8 cellular contexts compared by ENCODE assay signal in the genomic region with DNA sequence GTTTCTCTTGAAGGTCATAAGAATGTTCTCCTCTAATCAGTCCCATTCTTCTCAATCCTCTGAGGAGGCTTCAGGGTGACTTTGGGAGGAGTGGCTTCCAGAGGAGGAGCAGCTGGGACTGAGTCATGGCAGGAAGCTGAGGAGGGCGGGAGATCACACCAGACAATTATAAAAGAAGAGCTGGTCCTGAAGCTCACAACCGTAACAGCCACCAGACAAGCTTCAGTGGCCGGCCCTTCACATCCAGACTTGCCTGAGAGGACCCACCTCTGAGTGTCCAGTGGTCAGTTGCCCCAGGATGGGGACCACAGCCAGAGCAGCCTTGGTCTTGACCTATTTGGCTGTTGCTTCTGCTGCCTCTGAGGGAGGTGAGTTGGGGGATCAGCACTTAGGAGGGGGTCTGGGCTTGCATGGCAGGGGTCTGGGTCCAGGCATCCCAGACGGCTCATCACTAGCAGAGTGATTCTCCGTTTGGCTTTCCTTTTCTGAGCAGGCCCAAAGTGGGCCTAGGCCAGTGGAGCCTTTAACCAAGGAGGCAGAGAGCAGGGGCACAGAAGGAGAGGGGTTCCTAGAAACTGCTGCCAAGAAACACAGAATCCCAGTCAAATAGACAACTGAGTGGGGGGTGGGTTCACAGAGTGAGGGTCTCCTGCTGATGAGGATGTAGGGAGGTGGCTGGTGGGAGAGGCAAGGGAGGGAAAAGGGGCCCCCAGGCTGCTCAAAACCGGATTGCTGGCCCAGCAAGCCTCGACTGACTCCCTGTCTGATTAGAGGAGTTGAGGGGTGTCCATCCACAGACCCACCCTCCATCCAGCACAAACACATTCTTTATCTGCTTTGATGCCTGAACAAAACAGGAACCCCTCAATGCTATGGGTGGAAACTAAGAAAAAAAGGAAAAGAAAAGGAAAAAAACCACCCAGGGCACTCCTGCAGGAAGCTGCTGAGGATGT. TPM values are rescaled to one million over a fixed set of nuclear protein-coding genes. Genes with fewer than 3 reads are reported as not detected.
A peak's percentile ranks its signal among the peaks of the same experiment; 100 is the strongest.
DNase-seq lines count a peak whose midpoint lies in the region; ATAC-seq and TF ChIP-seq lines count a peak whose summit lies in the region.

Gene ECM1 (plus strand): TSS at position 198 of the 953 bp plus-strand sequence. CDS start 101 bp downstream, at position 299.

- H3K79me1 ChIP-seq in H9 (ENCODE audit: insufficient read depth, low read depth, low read length, poor library complexity, severe bottlenecking), result no peaks in the 10 kb centered on the region

- no peak within 1 kb of the TSS for H4K91ac ChIP-seq in H9 (ENCODE audit: insufficient read length, low read depth, low read length)

- H3K4me3 Mint-ChIP-seq in H9, result no peak within 1 kb of the TSS; a peak in 1 of 5 replicates

- POLR2A ChIA-PET in SK-N-SH (lab: Yijun Ruan, JAX), result no interaction called here

- H3K36me3 Mint-ChIP-seq in H9 (ENCODE audit: insufficient read depth in 1 of 3, low read depth in 3 of 3), result peaks cover 23 to 51% (median 37%) of the 10 kb centered on the region in 3 experiments; a peak in 6 of 7 replicates

- no peak within 1 kb of the TSS for H2AK5ac ChIP-seq in H9 (ENCODE audit: insufficient read length, low read length)

- peak within 1 kb of the TSS; percentile 7 to 55; a peak in 3 of 4 replicates for H3K4me3 ChIP-seq in SK-N-SH (ENCODE audit: low read depth in 2 of 2, low read length in 1 of 2)
- peak within 1 kb of the TSS; percentile 34 for H3K4me3 ChIP-seq in fibroblast of mammary gland (ENCODE audit: control insufficient read depth, low read depth, low read length)

- no peak within 1 kb of the TSS for H3K23ac ChIP-seq in H9 (ENCODE audit: insufficient read length, low read depth, low read length)

- no peak for TF ChIP-seq EP300 in SK-N-SH (IDR thresholded peaks at IDR 0.05; ENCODE audit: borderline replicate concordance in 1 of 2, low read depth in 1 of 2, low read length in 1 of 2)

- no peaks in the 10 kb centered on the region for H3K9me3 Mint-ChIP-seq in H9

- H3K27me3 Mint-ChIP-seq in H9 (ENCODE audit: low read depth), result no peaks in the 10 kb centered on the region; the same call in 1 of the 2 replicates

- H3K9ac ChIP-seq in H9 (ENCODE audit: extremely low read depth, insufficient read length, low read length) (no peak within 1 kb of the TSS), SK-N-SH (peak within 1 kb of the TSS; percentile 73)

- no peaks in the 10 kb centered on the region for H3K23me2 ChIP-seq in H9 (ENCODE audit: insufficient read length, low read depth, low read length, poor library complexity, severe bottlenecking)

- H3K18ac ChIP-seq in H9 (ENCODE audit: insufficient read length, low read depth, low read length), result no peak within 1 kb of the TSS

- CTCF ChIA-PET in SK-N-SH (lab: Yijun Ruan, JAX), result interaction anchor here (1.0 to 6.0 kb wide), 2 partner anchors 24 to 53 kb away, joined by 3 to 29 read pairs; no protein-coding TSS in a partner anchor

- no peak within 1 kb of the TSS for H3T11ph ChIP-seq in H9 (ENCODE audit: low read length)

- H3K4me2 ChIP-seq in H9 (ENCODE audit: insufficient read depth, insufficient read length, low read length) (no peak within 1 kb of the TSS), SK-N-SH (peak within 1 kb of the TSS; percentile 90)

- DNase-seq in H9 (no peak), SK-N-SH (no peak), fibroblast of mammary gland (ENCODE audit: low read depth) (peak; percentile 79), posterior cingulate gyrus (peak in 7 of 10 donors; percentile 18 to 89 (median 57)), DMS153 (lab: John Stamatoyannopoulos, UW) (no peak)
- DNase-seq in activated CD8-positive, alpha-beta memory T cell treated with anti-CD3 and anti-CD28 coated beads for 24 hours, result no peak

- no peak within 1 kb of the TSS for H4K8ac ChIP-seq in H9 (replicated peaks; ENCODE audit: insufficient read length, low read depth, low read length)

- H2BK120ac ChIP-seq in H9 (ENCODE audit: low read depth, low read length, poor library complexity, severe bottlenecking), result no peak within 1 kb of the TSS

- TF ChIP-seq CTCF in H9 (conservative IDR thresholded peaks at IDR 0.05) (no peak), SK-N-SH (IDR thresholded peaks at IDR 0.05) (no peak), fibroblast of mammary gland (conservative IDR thresholded peaks at IDR 0.05; ENCODE audit: control insufficient read depth, insufficient read depth, low read depth, low read length) (no peak)

- no peak within 1 kb of the TSS for H2BK15ac ChIP-seq in H9 (ENCODE audit: low read depth, low read length)

- H3K27ac ChIP-seq in H9 (ENCODE audit: insufficient read length, low read depth, low read length), result no peak within 1 kb of the TSS
- peak within 1 kb of the TSS; percentile 63 to 75 for H3K27ac ChIP-seq in SK-N-SH (ENCODE audit: low read depth in 2 of 2, low read length in 1 of 2)

- no CpG with 5 or more reads among the region's 7 CpGs for WGBS in H9 (ENCODE audit: extremely low coverage, insufficient read length, low lambda C conversion rate)
- WGBS in SK-N-SH (ENCODE audit: low lambda C conversion rate), result 36% methylated on average over 7 of the region's 7 CpGs

- ATAC-seq in HG02852 (IDR thresholded peaks at IDR 0.05; ENCODE audit: unreplicated experiment) (no peak), HG03469 (IDR thresholded peaks at IDR 0.05; ENCODE audit: unreplicated experiment) (no peak)

- no peak within 1 kb of the TSS for H3K56ac ChIP-seq in H9 (ENCODE audit: insufficient read length, low read depth, low read length)

- H2BK5ac ChIP-seq in H9 (ENCODE audit: insufficient read length, low read length), result no peak within 1 kb of the TSS

- H3K79me2 ChIP-seq in H9 (ENCODE audit: insufficient read depth, low read length) (no peaks in the 10 kb centered on the region), SK-N-SH (ENCODE audit: insufficient read depth) (peaks cover 13% of the 10 kb centered on the region)

- H4K20me1 ChIP-seq in H9 (ENCODE audit: control insufficient read depth, insufficient read depth, insufficient read length) (no peaks in the 10 kb centered on the region), SK-N-SH (ENCODE audit: insufficient read depth) (no peaks in the 10 kb centered on the region)

- H3K14ac ChIP-seq in H9 (ENCODE audit: insufficient read depth, low read length), result no peak within 1 kb of the TSS; the same call in 1 of the 2 replicates

- no peak within 1 kb of the TSS for H2BK12ac ChIP-seq in H9 (ENCODE audit: insufficient read length, low read depth, low read length)

- H3K9me3 ChIP-seq in H9 (ENCODE audit: control insufficient read depth, low read depth, low read length), result no peaks in the 10 kb centered on the region
- H3K9me3 ChIP-seq in SK-N-SH, result no peaks in the 10 kb centered on the region

- H4K5ac ChIP-seq in H9 (ENCODE audit: insufficient read length, low read depth, low read length), result no peak within 1 kb of the TSS

- intact Hi-C loops in posterior cingulate gyrus (cut with DNase I), result no loop called here

- no peak within 1 kb of the TSS for H2BK20ac ChIP-seq in H9 (ENCODE audit: low read depth, low read length, poor library complexity, severe bottlenecking)

- H2AFZ ChIP-seq in H9 (ENCODE audit: low read length), result no peak within 1 kb of the TSS
- peak within 1 kb of the TSS; percentile 44 for H2AFZ ChIP-seq in SK-N-SH (ENCODE audit: low read depth)

- peak within 1 kb of the TSS in 2 of 3 experiments; percentile 52 to 64; a peak in 4 of 7 replicates for H3K27ac Mint-ChIP-seq in H9

- H3K4ac ChIP-seq in H9 (ENCODE audit: low read depth, low read length), result no peak within 1 kb of the TSS

- peaks cover 0 to 16% of the 10 kb centered on the region in 2 experiments for H3K36me3 ChIP-seq in SK-N-SH (replicated peaks in 1 of 2; ENCODE audit: control insufficient read depth in 1 of 2, insufficient read depth in 2 of 2, low read length in 1 of 2)

- peaks cover 5% of the 10 kb centered on the region for H3F3A ChIP-seq in SK-N-SH (replicated peaks; ENCODE audit: insufficient read depth)

- H3K4me1 ChIP-seq in H9 (ENCODE audit: insufficient read depth, low read length) (no peaks in the 10 kb centered on the region), SK-N-SH (ENCODE audit: control insufficient read depth in 1 of 2, insufficient read depth in 2 of 2, low read depth in 1 of 2, low read length in 1 of 2) (peaks cover 6 to 13% of the 10 kb centered on the region in 2 experiments; a peak in 2 of 4 replicates)

- no peak for TF ChIP-seq RAD21 in SK-N-SH (IDR thresholded peaks at IDR 0.05; ENCODE audit: low read length)

- H3K4me1 Mint-ChIP-seq in H9, result peaks cover 5 to 6% of the 10 kb centered on the region in 2 experiments; a peak in 2 of 4 replicates

- H3K27me3 ChIP-seq in H9 (ENCODE audit: insufficient read depth, low read length) (no peaks in the 10 kb centered on the region), SK-N-SH (ENCODE audit: insufficient read depth) (no peaks in the 10 kb centered on the region)

- no peaks in the 10 kb centered on the region for H3K9me2 ChIP-seq in SK-N-SH

TF ChIP-seq in SK-N-SH, 30 proteins besides CTCF, POLR2A, EP300 and RAD21 (continues in another document):
- TF ChIP-seq RFX5 (IDR thresholded peaks at IDR 0.05; ENCODE audit: low read length) (no peak), FOXJ3 (CRISPR knock-in tag; IDR thresholded peaks at IDR 0.05) (no peak), YY1 (IDR thresholded peaks at IDR 0.05; ENCODE audit: low read depth) (no peak), TAF1 (IDR thresholded peaks at IDR 0.05; ENCODE audit: borderline replicate concordance, low read depth, low read length) (peak; percentile 40; the same call in 1 of the 2 replicates), FOSL2 (IDR thresholded peaks at IDR 0.05; ENCODE audit: borderline replicate concordance, low read depth) (peak; percentile 69; the same call in 1 of the 2 replicates), ELF1 (IDR thresholded peaks at IDR 0.05) (no peak), JUND (IDR thresholded peaks at IDR 0.05) (peak; percentile 64; the same call in 1 of the 2 replicates), USF1 (IDR thresholded peaks at IDR 0.05; ENCODE audit: borderline replicate concordance, low read depth) (no peak), GATA2 (CRISPR knock-in tag; IDR thresholded peaks at IDR 0.05) (no peak), TCF12 (IDR thresholded peaks at IDR 0.05) (peak; percentile 37; the same call in 1 of the 2 replicates), TEAD4 (IDR thresholded peaks at IDR 0.05; ENCODE audit: borderline replicate concordance, insufficient read depth) (no peak), EZH2phosphoT487 (IDR thresholded peaks at IDR 0.05; ENCODE audit: borderline replicate concordance, low read depth) (no peak), NFIC (IDR thresholded peaks at IDR 0.05; ENCODE audit: borderline replicate concordance) (no peak)

RNA-seq across cellular contexts. Expression of gene ECM1, which starts in this region (rescaled TPM):
- 0.88 and 1.4 TPM in 2 replicates for total RNA-seq in H9 (2021)
- 20.2 and 32.3 TPM in 2 replicates for polyA plus RNA-seq in SK-N-SH (2012; rRNA removed)
- 9.6 and 16.2 TPM in 2 replicates for polyA plus RNA-seq in SK-N-SH (2012; cell fraction: cytosol; rRNA removed)
- 35.6 and 37.4 TPM in 2 replicates for polyA plus RNA-seq in SK-N-SH (2012; cell fraction: nucleus; rRNA removed)

Comparison
In these comparisons a context has a peak if more than half of its experiments do, and no peak if none do; other contexts are left out.
1. DNase-seq: peak in fibroblast of mammary gland (single experiment) and posterior cingulate gyrus (7 of 10); none in H9 (single experiment), SK-N-SH (single experiment), activated CD8-positive, alpha-beta memory T cell treated with anti-CD3 and anti-CD28 coated beads for 24 hours (single experiment) and DMS153 (single experiment).